Comparison of ENCODE assay signal across 17 cellular contexts in the genomic region with DNA sequence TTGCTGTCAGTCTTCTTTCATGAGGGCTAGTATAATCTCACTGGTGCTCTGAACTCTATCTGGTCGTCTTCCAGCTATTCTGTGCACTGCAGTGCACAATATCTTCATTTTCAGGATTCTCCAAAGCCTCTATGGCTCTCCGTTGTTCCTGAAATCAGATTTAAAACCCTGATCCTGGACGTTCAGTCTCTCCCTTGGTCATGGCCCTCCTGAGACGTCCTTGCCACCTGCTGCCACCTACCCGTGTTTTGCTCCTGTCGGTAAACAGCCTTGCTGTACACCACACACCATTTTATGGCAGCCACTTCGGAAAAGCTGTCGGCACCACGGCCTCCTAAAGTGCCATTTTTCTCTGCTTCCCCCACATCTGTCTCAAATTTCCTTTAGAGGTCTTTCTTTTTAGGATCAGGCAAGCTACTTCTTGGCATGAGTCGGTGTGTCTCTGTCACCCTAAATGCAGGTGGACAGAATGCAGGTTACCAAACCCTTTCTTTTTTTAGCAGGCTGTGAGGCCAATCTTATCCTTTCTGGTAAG.
"Had no signal": no experiment of that assay in that cellular context is flagged by ENCODE, and none has a peak within 500 bp of the region (broad histone marks: within the 10 kb centered on the region; RNA-seq: fewer than 3 reads in every experiment).

No MANE protein-coding gene starts in this region.

- H3K4me3 Mint-ChIP-seq: activated naive CD4-positive, alpha-beta T cell treated with anti-CD3 and anti-CD28 coated beads for 36 hours; activated naive CD8-positive, alpha-beta T cell treated with anti-CD3 and anti-CD28 coated beads, Interleukin-2, amount 50 U/mL, for 24 hours; activated T-helper 17 cell treated with anti-CD3 and anti-CD28 coated beads, Interleukin-2, amount 50 U/mL, for 72 hours; stimulated activated naive CD8-positive, alpha-beta T cell treated with anti-CD3 and anti-CD28 coated beads, Interleukin-15, amount 100 ng/mL, for 72 hours had no signal

- H3K4me2 ChIP-seq: smooth muscle cell had no signal

- H3K27ac ChIP-seq: gastroesophageal sphincter, lower lobe of right lung, prostate gland, right lobe of liver, upper lobe of right lung had no signal

- H3K36me3 ChIP-seq: gastroesophageal sphincter, heart right ventricle, lower lobe of right lung, prostate gland, right lobe of liver, upper lobe of right lung had no signal

- H3K4me3 ChIP-seq: gastroesophageal sphincter, lower lobe of right lung, prostate gland, right lobe of liver, smooth muscle cell, testis, upper lobe of right lung had no signal

- H3K9me3 Mint-ChIP-seq: activated naive CD4-positive, alpha-beta T cell treated with anti-CD3 and anti-CD28 coated beads for 36 hours; activated naive CD8-positive, alpha-beta T cell treated with anti-CD3 and anti-CD28 coated beads, Interleukin-2, amount 50 U/mL, for 24 hours; activated T-helper 17 cell treated with anti-CD3 and anti-CD28 coated beads, Interleukin-2, amount 50 U/mL, for 72 hours had no signal

- H3K27ac Mint-ChIP-seq: activated naive CD4-positive, alpha-beta T cell treated with anti-CD3 and anti-CD28 coated beads for 36 hours; activated naive CD8-positive, alpha-beta T cell treated with anti-CD3 and anti-CD28 coated beads, Interleukin-2, amount 50 U/mL, for 24 hours; activated T-helper 17 cell treated with anti-CD3 and anti-CD28 coated beads, Interleukin-2, amount 50 U/mL, for 72 hours; stimulated activated naive CD8-positive, alpha-beta T cell treated with anti-CD3 and anti-CD28 coated beads, Interleukin-15, amount 100 ng/mL, for 72 hours had no signal

- H3K9me3 ChIP-seq: gastroesophageal sphincter, heart right ventricle, lower lobe of right lung, prostate gland, right lobe of liver, testis, upper lobe of right lung had no signal

- H3K27me3 Mint-ChIP-seq: activated naive CD8-positive, alpha-beta T cell treated with anti-CD3 and anti-CD28 coated beads, Interleukin-2, amount 50 U/mL, for 24 hours had no signal

- DNase-seq: activated CD4-positive, alpha-beta T cell treated with anti-CD3 and anti-CD28 coated beads, Interleukin-2, amount 50 U/mL, for 1 hour; activated CD4-positive, CD25-positive, alpha-beta regulatory T cell; activated naive CD4-positive, alpha-beta T cell treated with anti-CD3 and anti-CD28 coated beads for 36 hours; activated naive CD8-positive, alpha-beta T cell treated with anti-CD3 and anti-CD28 coated beads, Interleukin-2, amount 50 U/mL, for 24 hours; aorta; erythroblast; heart right ventricle; left cardiac atrium; lower lobe of right lung; right lobe of liver; stimulated activated naive CD8-positive, alpha-beta T cell treated with anti-CD3 and anti-CD28 coated beads, Interleukin-15, amount 100 ng/mL, for 72 hours; testis; upper lobe of right lung had no signal

- H3K27me3 ChIP-seq: heart right ventricle, right lobe of liver, testis, upper lobe of right lung had no signal

- H3K4me1 Mint-ChIP-seq: activated naive CD8-positive, alpha-beta T cell treated with anti-CD3 and anti-CD28 coated beads, Interleukin-2, amount 50 U/mL, for 24 hours; activated T-helper 17 cell treated with anti-CD3 and anti-CD28 coated beads, Interleukin-2, amount 50 U/mL, for 72 hours; stimulated activated naive CD8-positive, alpha-beta T cell treated with anti-CD3 and anti-CD28 coated beads, Interleukin-15, amount 100 ng/mL, for 72 hours had no signal

- H3K4me1 ChIP-seq: gastroesophageal sphincter, prostate gland, right lobe of liver, upper lobe of right lung had no signal
